ENCODE assay signal across 7 cellular contexts in genomic region chr12:57519758-57520007, GRCh38. TPM values are rescaled to one million over a fixed set of nuclear protein-coding genes. Genes with fewer than 3 reads are reported as not detected.
DNase-seq lines count a peak whose midpoint lies in the region; ATAC-seq and TF ChIP-seq lines count a peak whose summit lies in the region.

No MANE protein-coding gene starts in this region.

- POLR2A ChIA-PET in GM10248 (lab: Yijun Ruan, JAX) = interaction anchor here (0.5 to 2.1 kb wide), 12 partner anchors 9 to 293 kb away, joined by 3 to 7 read pairs (median 5); partner anchors contain the start of genes ARHGAP9, ARHGEF25, DCTN2 and GLI1

- no peaks in the 10 kb centered on the region for H3K27me3 ChIP-seq in esophagus squamous epithelium

- CTCF ChIA-PET in GM10248 (lab: Yijun Ruan, JAX) = interaction anchor here (0.6 to 1.5 kb wide), 4 partner anchors 14 to 67 kb away, joined by 3 to 4 read pairs (median 3); no protein-coding TSS in a partner anchor

- TF ChIP-seq CTCF in VCaP (conservative IDR thresholded peaks at IDR 0.05) (0 out of 2 replicates have a peak, but pooled peaks have one; percentile 6), esophagus squamous epithelium (IDR thresholded peaks at IDR 0.05) (no peak), retinal pigment epithelial cell (conservative IDR thresholded peaks at IDR 0.05; ENCODE audit: low read depth, low read length) (no peak), GM10248 (IDR thresholded peaks at IDR 0.05; ENCODE audit: control extremely low read depth, extremely low read depth, low read depth, missing control alignments) (no peak)

- DNase-seq in HT1080 (ENCODE audit: low read depth) (peak; percentile 37), esophagus squamous epithelium (lab: John Stamatoyannopoulos, UW) (no peak), retinal pigment epithelial cell (ENCODE audit: low read depth) (no peak), GM10248 (ENCODE audit: extremely low spot score) (no peak), NCI-H2081 (lab: John Stamatoyannopoulos, UW) (no peak)

- H3K4me3 ChIP-seq in esophagus squamous epithelium = peak overlapping the region; percentile 57 to 93 (median 72)
- peak overlapping the region; percentile 100 for H3K4me3 ChIP-seq in retinal pigment epithelial cell (ENCODE audit: low read length)

- H3K36me3 ChIP-seq in esophagus squamous epithelium = peaks cover 17 to 45% (median 22%) of the 10 kb centered on the region in 3 donors

- TF ChIP-seq POLR2A in esophagus squamous epithelium (IDR thresholded peaks at IDR 0.05) = no peak

- no peaks in the 10 kb centered on the region for H3K9me3 ChIP-seq in esophagus squamous epithelium

- WGBS in esophagus squamous epithelium, 2 donors = no CpG with 5 or more reads among the region's 3 CpGs

- intact Hi-C loops in esophagus squamous epithelium (cut with DNase I) = no loop called here

- H3K27ac ChIP-seq in VCaP = peak overlapping the region; percentile 99
- H3K27ac ChIP-seq in esophagus squamous epithelium = peak overlapping the region; percentile 96 to 100 (median 99)

- peaks cover 51 to 82% (median 51%) of the 10 kb centered on the region in 3 donors for H3K4me1 ChIP-seq in esophagus squamous epithelium

- ATAC-seq in HG03097 (IDR thresholded peaks at IDR 0.05; ENCODE audit: low FRiP score, unreplicated experiment) = no peak

RNA-seq across cellular contexts. Expression of gene DDIT3, which starts 0.6 kb away (rescaled TPM):
- 11.8 and 12.7 TPM in 2 replicates for total RNA-seq in HT1080 (2014; rRNA removed; shearing (Covaris generic))
- 25.8 and 26.0 TPM in 2 replicates for polyA plus RNA-seq in HT1080 (2015; cell fraction: cytosol; rRNA removed)
- polyA plus RNA-seq in HT1080 (2015; cell fraction: nucleus; rRNA removed) = 46.7 and 48.9 TPM in 2 replicates
- 10 to 100 TPM in 3 of 4 donors, 1 to 10 TPM in 1; 5.1 to 23.3 (median 15.4) TPM for total RNA-seq in esophagus squamous epithelium

RNA-seq across cellular contexts. Expression of gene MBD6, which starts 2.9 kb away (rescaled TPM):
- total RNA-seq in HT1080 (2014; rRNA removed; shearing (Covaris generic)) = 4.9 and 9.5 TPM in 2 replicates
- polyA plus RNA-seq in HT1080 (2015; cell fraction: cytosol; rRNA removed) = 18.1 and 21.1 TPM in 2 replicates
- 27.7 and 42.6 TPM in 2 replicates for polyA plus RNA-seq in HT1080 (2015; cell fraction: nucleus; rRNA removed)
- 10 to 100 TPM; 13.8 to 33.2 (median 17.6) TPM for total RNA-seq in esophagus squamous epithelium

RNA-seq across cellular contexts. Expression of gene DCTN2, which starts 27.3 kb away (rescaled TPM):
- total RNA-seq in HT1080 (2014; rRNA removed; shearing (Covaris generic)) = 79.5 and 87.1 TPM in 2 replicates
- polyA plus RNA-seq in HT1080 (2015; cell fraction: cytosol; rRNA removed) = 158 and 177 TPM in 2 replicates
- 152 and 164 TPM in 2 replicates for polyA plus RNA-seq in HT1080 (2015; cell fraction: nucleus; rRNA removed)
- total RNA-seq in esophagus squamous epithelium = 100 to 1,000 TPM; 122 to 175 (median 159) TPM

RNA-seq across cellular contexts. Expression of gene KIF5A, which starts 30.2 kb away (rescaled TPM):
- not detected in 2 replicates for total RNA-seq in HT1080 (2014; rRNA removed; shearing (Covaris generic))
- not detected in 2 replicates for polyA plus RNA-seq in HT1080 (2015; cell fraction: cytosol; rRNA removed)
- 0.06 TPM in 1 of 2 replicates, not detected in the other for polyA plus RNA-seq in HT1080 (2015; cell fraction: nucleus; rRNA removed)
- total RNA-seq in esophagus squamous epithelium = under 1 TPM in 3 of 4 donors, not detected in 1; 0.15 to 0.22 (median 0.19) TPM

RNA-seq across cellular contexts. Expression of gene MARS1, which starts 31.8 kb away (rescaled TPM):
- 282 and 304 TPM in 2 replicates for total RNA-seq in HT1080 (2014; rRNA removed; shearing (Covaris generic))
- polyA plus RNA-seq in HT1080 (2015; cell fraction: cytosol; rRNA removed) = 220 and 238 TPM in 2 replicates
- polyA plus RNA-seq in HT1080 (2015; cell fraction: nucleus; rRNA removed) = 797 and 806 TPM in 2 replicates
- 10 to 100 TPM; 54.2 to 94.6 (median 69.6) TPM for total RNA-seq in esophagus squamous epithelium
